8 cellular contexts compared by ENCODE assay signal in genomic region chr1:246817778-246818177, GRCh38.
DNase-seq lines count a peak whose midpoint lies in the region; ATAC-seq, FAIRE-seq and TF ChIP-seq lines count a peak whose summit lies in the region.
"Not testable (repeated sequence)": the region's sequence is repeated elsewhere in the genome, so short reads cannot be mapped to it uniquely, and the experiment has no call there.

No MANE protein-coding gene starts in this region.

- H3K36me3 ChIP-seq in Karpas-422 (ENCODE audit: insufficient read depth, low read length); OCI-LY7 (ENCODE audit: insufficient read depth, low read length); K562 (ENCODE audit: control insufficient read depth, insufficient read depth, low read length): not testable (repeated sequence)

- not testable (repeated sequence) for TF ChIP-seq POLR2A in K562 (conservative IDR thresholded peaks at IDR 0.05)

- not testable (repeated sequence) for H4K20me1 ChIP-seq in Karpas-422 (ENCODE audit: insufficient read depth, low read depth, low read length); OCI-LY7 (ENCODE audit: insufficient read depth, low read length); K562 (replicated peaks; ENCODE audit: control insufficient read depth, insufficient read depth, low read length)

- not testable (repeated sequence) for H3K79me2 ChIP-seq in Karpas-422 (ENCODE audit: low read length); OCI-LY7 (ENCODE audit: insufficient read depth, low read depth, low read length); K562 (ENCODE audit: control insufficient read depth, insufficient read depth, low read length)

- not testable (repeated sequence) for H3K9me2 ChIP-seq in Karpas-422 (replicated peaks; ENCODE audit: insufficient read depth, low read length); OCI-LY7 (ENCODE audit: insufficient read depth, low read length)

- peaks cover 15% of the 10 kb centered on the region for H3K4me1 Mint-ChIP-seq in stimulated activated effector memory CD8-positive, alpha-beta T cell treated with anti-CD3 and anti-CD28 coated beads, Interleukin-12 subunit alpha, Interleukin-12 subunit beta, amount 100 ng/mL, for 72 hours

- not testable (repeated sequence) for H3K9ac ChIP-seq in Karpas-422 (ENCODE audit: low read length); K562 (ENCODE audit: insufficient read depth in 1 of 2, low read depth in 2 of 2, low read length in 2 of 2)

- H3K9me3 Mint-ChIP-seq in stimulated activated effector memory CD8-positive, alpha-beta T cell treated with anti-CD3 and anti-CD28 coated beads, Interleukin-12 subunit alpha, Interleukin-12 subunit beta, amount 100 ng/mL, for 72 hours = not testable (repeated sequence)

- TF ChIP-seq RAD21 in K562 (CRISPR knock-in tag; conservative IDR thresholded peaks at IDR 0.05 in 1 of 2, IDR thresholded peaks at IDR 0.05 in 1 of 2) = not testable (repeated sequence)

- H3K27ac Mint-ChIP-seq in stimulated activated effector memory CD8-positive, alpha-beta T cell treated with anti-CD3 and anti-CD28 coated beads, Interleukin-12 subunit alpha, Interleukin-12 subunit beta, amount 100 ng/mL, for 72 hours = peak overlapping the region; percentile 11

- not testable (repeated sequence) for H3K4me3 ChIP-seq in Karpas-422 (ENCODE audit: low read length); OCI-LY7 (ENCODE audit: low read depth, low read length, poor library complexity, severe bottlenecking); K562

- not testable (repeated sequence) for H3K36me3 Mint-ChIP-seq in stimulated activated effector memory CD8-positive, alpha-beta T cell treated with anti-CD3 and anti-CD28 coated beads, Interleukin-12 subunit alpha, Interleukin-12 subunit beta, amount 100 ng/mL, for 72 hours

- not testable (repeated sequence) for H2AFZ ChIP-seq in Karpas-422 (ENCODE audit: low read length); OCI-LY7 (ENCODE audit: low read length); K562 (ENCODE audit: low read depth, low read length)

- 1% methylated on average over 3 of the region's 9 CpGs for WGBS in K562 (ENCODE audit: insufficient coverage, low coverage, missing lambda C conversion rate)

- not testable (repeated sequence) for H3K4me2 ChIP-seq in Karpas-422 (ENCODE audit: low read depth, low read length, poor library complexity, severe bottlenecking); OCI-LY7 (ENCODE audit: low read length); K562 (ENCODE audit: insufficient read depth, low read length)

- not testable (repeated sequence) for H3K4me1 ChIP-seq in Karpas-422 (ENCODE audit: low read length); OCI-LY7 (ENCODE audit: insufficient read depth, low read length, poor library complexity, severe bottlenecking); K562 (replicated peaks in 1 of 2; ENCODE audit: control insufficient read depth in 2 of 2, insufficient read depth in 2 of 2, low read length in 2 of 2)

- not testable (repeated sequence) for BruUV-seq in OCI-LY7 (replicated peaks; lab: Mats Ljungman, UMichigan); K562 (replicated peaks; lab: Mats Ljungman, UMichigan)

- not testable (repeated sequence) for H3K9me1 ChIP-seq in K562 (ENCODE audit: control insufficient read depth, insufficient read depth, low read length)

- H3K4me3 Mint-ChIP-seq in stimulated activated effector memory CD8-positive, alpha-beta T cell treated with anti-CD3 and anti-CD28 coated beads, Interleukin-12 subunit alpha, Interleukin-12 subunit beta, amount 100 ng/mL, for 72 hours = not testable (repeated sequence)

- intact Hi-C loops in OCI-LY7 (cut with micrococcal nuclease; ENCODE audit: unreplicated experiment); K562 (cut with micrococcal nuclease): not testable (repeated sequence)

- TF ChIP-seq CTCF in OCI-LY7 (conservative IDR thresholded peaks at IDR 0.05; ENCODE audit: low read length); K562 (IDR thresholded peaks at IDR 0.05 in 2 of 3, conservative IDR thresholded peaks at IDR 0.05 in 1 of 3; ENCODE audit: insufficient read depth in 2 of 3, low read depth in 1 of 3, low read length in 3 of 3): not testable (repeated sequence)

- H3K27me3 ChIP-seq in Karpas-422 (ENCODE audit: low read length) = not testable (repeated sequence)
- H3K27me3 ChIP-seq in K562 (ENCODE audit: control insufficient read depth in 2 of 2, insufficient read depth in 2 of 2, low read length in 2 of 2) = peaks cover 27 to 31% of the 10 kb centered on the region in 2 experiments; a peak in 4 of 5 replicates

- POLR2A ChIA-PET in OCI-LY7 (lab: Charles Lee); K562 (lab: Yijun Ruan, JAX): not testable (repeated sequence)

- peak; percentile 84 for FAIRE-seq in K562 (lab: Jason Lieb, UNC)

- not testable (repeated sequence) for TF ChIP-seq EP300 in K562 (IDR thresholded peaks at IDR 0.05; ENCODE audit: low read length)

- CTCF ChIA-PET in OCI-LY7 (lab: Charles Lee; ENCODE audit: unreplicated experiment) = not testable (repeated sequence)
- CTCF ChIA-PET in K562 (lab: Yijun Ruan, JAX; ENCODE audit: low intra/inter-chr PET ratio) = interaction anchor here (0.5 kb wide), 1 partner anchor 401 kb away, joined by 4 read pairs; no protein-coding TSS in a partner anchor

- H3K27ac ChIP-seq in Karpas-422 (ENCODE audit: low read length); OCI-LY7 (ENCODE audit: low read depth, low read length, poor library complexity, severe bottlenecking); K562 (ENCODE audit: extremely low read depth, low read depth, low read length): not testable (repeated sequence)

- H3K9me3 ChIP-seq in Karpas-422 (ENCODE audit: low read length); OCI-LY7 (ENCODE audit: low read length); K562 (replicated peaks; ENCODE audit: control insufficient read depth, insufficient read depth, low read depth, low read length): not testable (repeated sequence)

- DNase-seq in CMK (ENCODE audit: low read depth) (peak; percentile 72), GM19238 (ENCODE audit: insufficient read length, low spot score) (peak; percentile 35), Karpas-422 (peak; percentile 66), OCI-LY7 (ENCODE audit: low spot score) (peak; percentile 33), K562 (ENCODE audit: extremely low read depth in 1 of 4, low spot score in 3 of 4) (peak in 2 of 4 experiments; percentile 61 to 63), fibroblast of gingiva (ENCODE audit: low read depth) (peak; percentile 21), iPS-NIHi11 (ENCODE audit: low spot score) (peak; percentile 38)
- not testable (repeated sequence) for DNase-seq in stimulated activated effector memory CD8-positive, alpha-beta T cell treated with anti-CD3 and anti-CD28 coated beads, Interleukin-12 subunit alpha, Interleukin-12 subunit beta, amount 100 ng/mL, for 72 hours (ENCODE audit: low spot score in 2 of 2)

- not testable (repeated sequence) for ATAC-seq in K562; stimulated activated effector memory CD8-positive, alpha-beta T cell treated with anti-CD3 and anti-CD28 coated beads, Interleukin-12 subunit alpha, Interleukin-12 subunit beta, amount 100 ng/mL, for 72 hours

- in situ Hi-C loops in K562 (cut with MboI) = not testable (repeated sequence)
